15 cellular contexts compared by ENCODE assay signal in the genomic region with DNA sequence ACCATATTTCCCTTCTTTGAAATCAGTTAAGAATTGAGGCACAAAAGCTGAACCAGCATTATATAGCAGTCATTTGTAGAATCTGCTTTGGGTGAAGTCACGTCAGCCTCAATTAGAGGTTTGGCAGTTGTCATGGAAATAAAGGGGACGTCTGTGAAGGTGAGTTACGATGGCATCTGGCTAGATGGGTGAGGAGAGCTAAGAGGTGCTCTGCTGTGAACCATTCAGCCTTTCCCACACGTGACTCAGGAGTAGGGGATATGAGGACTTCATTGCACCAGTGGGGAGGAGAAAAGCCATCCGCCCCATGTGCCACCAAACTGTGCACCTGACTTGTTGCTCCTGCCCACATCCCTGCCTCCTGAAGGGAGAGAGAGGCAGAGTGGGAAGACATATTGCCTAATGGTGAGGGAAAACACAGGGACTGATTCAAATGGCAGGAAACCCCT. TPM values are rescaled to one million over a fixed set of nuclear protein-coding genes. Genes with fewer than 3 reads are reported as not detected.
DNase-seq lines count a peak whose midpoint lies in the region; ATAC-seq and TF ChIP-seq lines count a peak whose summit lies in the region.
"Had no signal": no experiment of that assay in that cellular context is flagged by ENCODE, and none has a peak within 500 bp of the region (broad histone marks: within the 10 kb centered on the region; RNA-seq: fewer than 3 reads in every experiment).

No MANE protein-coding gene starts in this region.

- H3K4me1 Mint-ChIP-seq in central memory CD8-positive, alpha-beta T cell, result peaks cover 39% of the 10 kb centered on the region

- intact Hi-C loops in heart right ventricle (cut with DNase I) (loop anchor here in 6 of 10 donors (5.0 to 10.0 kb wide), 7 partner anchors 51 to 469 kb away; a partner anchor contains a TSS), body of pancreas (cut with DNase I) (no loop called here), left ventricle myocardium inferior (cut with micrococcal nuclease) (no loop called here)

- peaks cover 13% of the 10 kb centered on the region for H3K4me1 ChIP-seq in cardiac muscle cell (ENCODE audit: low read depth)
- H3K4me1 ChIP-seq in heart right ventricle, result peaks cover 4 to 31% (median 26%) of the 10 kb centered on the region in 9 donors
- peaks cover 30% of the 10 kb centered on the region for H3K4me1 ChIP-seq in body of pancreas
- H3K4me1 ChIP-seq in left ventricle myocardium inferior, result peaks cover 36% of the 10 kb centered on the region

- H3K4me3 Mint-ChIP-seq in central memory CD8-positive, alpha-beta T cell, result no peak overlapping the region
- H3K4me3 Mint-ChIP-seq: B cell had no signal

- H3K36me3 Mint-ChIP-seq in central memory CD8-positive, alpha-beta T cell (ENCODE audit: insufficient read depth), result peaks cover 26% of the 10 kb centered on the region

- H3K4me3 ChIP-seq in cardiac muscle cell (no peak overlapping the region), heart right ventricle (no peak overlapping the region), body of pancreas (no peak overlapping the region), left ventricle myocardium inferior (no peak overlapping the region)
- H3K4me3 ChIP-seq: GM23248, transverse colon had no signal

- no peaks in the 10 kb centered on the region for H3K9me3 ChIP-seq in cardiac muscle cell (ENCODE audit: low read depth)
- no peaks in the 10 kb centered on the region for H3K9me3 ChIP-seq in heart right ventricle
- no peaks in the 10 kb centered on the region for H3K9me3 ChIP-seq in body of pancreas
- no peaks in the 10 kb centered on the region for H3K9me3 ChIP-seq in left ventricle myocardium inferior (replicated peaks)
- H3K9me3 ChIP-seq: transverse colon had no signal

- 68 to 73% methylated on average over 5 of the region's 5 CpGs for WGBS in heart right ventricle, 2 donors
- 67 to 73% methylated on average over 5 of the region's 5 CpGs for WGBS in body of pancreas, 2 donors

- H3K27me3 ChIP-seq in cardiac muscle cell (no peaks in the 10 kb centered on the region), heart right ventricle (no peaks in the 10 kb centered on the region), body of pancreas (no peaks in the 10 kb centered on the region), left ventricle myocardium inferior (ENCODE audit: low read depth) (no peaks in the 10 kb centered on the region)
- H3K27me3 ChIP-seq: transverse colon had no signal

- TF ChIP-seq POLR2A in body of pancreas (IDR thresholded peaks at IDR 0.05), result no peak

- no peak for ATAC-seq in heart right ventricle
- ATAC-seq in central memory CD8-positive, alpha-beta T cell (replicated peaks; ENCODE audit: extremely low read depth, poor library complexity, severe bottlenecking), result no peak
- no peak for ATAC-seq in HG03039 (IDR thresholded peaks at IDR 0.05; ENCODE audit: unreplicated experiment)
- no peak for ATAC-seq in body of pancreas
- ATAC-seq: Panc1 had no signal

- peak overlapping the region; percentile 42 for H3K27ac Mint-ChIP-seq in central memory CD8-positive, alpha-beta T cell (ENCODE audit: low read depth)

- TF ChIP-seq CTCF in cardiac muscle cell (IDR thresholded peaks at IDR 0.05; ENCODE audit: low read depth, low read length) (no peak), heart right ventricle (IDR thresholded peaks at IDR 0.05) (no peak), body of pancreas (IDR thresholded peaks at IDR 0.05) (no peak), left ventricle myocardium inferior (IDR thresholded peaks at IDR 0.05; ENCODE audit: borderline replicate concordance) (no peak)

- CTCF ChIA-PET in HEK293T (lab: Yijun Ruan, JAX), result no interaction called here

- H3K36me3 ChIP-seq in cardiac muscle cell (peaks cover 30% of the 10 kb centered on the region), heart right ventricle (peaks cover 0 to 50% (median 23%) of the 10 kb centered on the region in 9 donors), body of pancreas (replicated peaks in 1 of 2; ENCODE audit: insufficient read depth in 1 of 2, low read depth in 2 of 2) (peaks cover 0 to 7% of the 10 kb centered on the region in 2 donors), left ventricle myocardium inferior (peaks cover 43% of the 10 kb centered on the region)

- H3K27me3 Mint-ChIP-seq in central memory CD8-positive, alpha-beta T cell, result no peaks in the 10 kb centered on the region
- H3K27me3 Mint-ChIP-seq: B cell had no signal

- H3K9me3 Mint-ChIP-seq in central memory CD8-positive, alpha-beta T cell, result no peaks in the 10 kb centered on the region

- H3K27ac ChIP-seq in cardiac muscle cell (peak overlapping the region; percentile 38), heart right ventricle (no peak overlapping the region), body of pancreas (no peak overlapping the region), left ventricle myocardium inferior (replicated peaks) (no peak overlapping the region)
- H3K27ac ChIP-seq: GM23248, transverse colon had no signal

- POLR2A ChIA-PET in HEK293T (lab: Yijun Ruan, JAX), result interaction anchor here (0.6 to 2.1 kb wide), 2 partner anchors 11 to 113 kb away, joined by 3 to 5 read pairs; no protein-coding TSS in a partner anchor

- DNase-seq in cardiac muscle cell (ENCODE audit: low read depth in 1 of 2, low spot score in 1 of 2) (no peak), heart right ventricle (no peak), body of pancreas (no peak), left ventricle myocardium inferior (no peak), HEK293T (ENCODE audit: extremely low spot score) (no peak)
- DNase-seq in central memory CD8-positive, alpha-beta T cell (ENCODE audit: low spot score in 2 of 2), result no peak
- DNase-seq: GM23248; NCI-H345; stimulated activated CD4-positive, alpha-beta T cell treated with anti-CD3 and anti-CD28 coated beads, Interleukin-1b, Interleukin-23, amount 100 ng/mL, for 48 hours; stimulated activated CD8-positive, alpha-beta memory T cell treated with anti-CD3 and anti-CD28 coated beads, Interleukin-4, amount 100 ng/mL, for 48 hours; transverse colon had no signal

TF ChIP-seq in PFSK-1, 5 proteins besides CTCF, POLR2A, EP300 and RAD21 (continues in another document):
- TF ChIP-seq POLR2AphosphoS5 (IDR thresholded peaks at IDR 0.05; ENCODE audit: low read depth, low read length), result peak; percentile 64

TF ChIP-seq in HEK293T, 16 proteins besides CTCF, POLR2A, EP300 and RAD21:
- TF ChIP-seq SUZ12 (IDR thresholded peaks at IDR 0.05) (no peak), LEF1 (IDR thresholded peaks at IDR 0.05; ENCODE audit: borderline replicate concordance) (no peak), TARDBP (IDR thresholded peaks at IDR 0.05) (no peak), ZNF384 (IDR thresholded peaks at IDR 0.05) (no peak), SP1 (IDR thresholded peaks at IDR 0.05) (no peak), L3MBTL2 (conservative IDR thresholded peaks at IDR 0.05) (no peak), HDGF (IDR thresholded peaks at IDR 0.05; ENCODE audit: borderline replicate concordance) (no peak), CTBP1 (IDR thresholded peaks at IDR 0.05; ENCODE audit: borderline replicate concordance) (no peak), FOXM1 (IDR thresholded peaks at IDR 0.05; ENCODE audit: borderline replicate concordance) (no peak), BHLHE40 (IDR thresholded peaks at IDR 0.05; ENCODE audit: borderline replicate concordance) (no peak), FOXK2 (IDR thresholded peaks at IDR 0.05) (no peak)

RNA-seq across cellular contexts. Expression of a gene that starts 2.8 kb away (rescaled TPM):
- 11.5 and 12.8 TPM in 2 replicates for total RNA-seq in cardiac muscle cell
- polyA plus RNA-seq in cardiac muscle cell, result 23.9 and 37.8 TPM in 2 replicates
- total RNA-seq in heart right ventricle, result 10 to 100 TPM in 6 of 10 donors, 1 to 10 TPM in 4; 7.5 to 19.6 (median 10.5) TPM
- 10 to 100 TPM; 11.6 to 16.0 TPM for polyA plus RNA-seq in heart right ventricle
- 29.3 TPM for polyA plus RNA-seq in PFSK-1 (2012; ENCODE audit: insufficient read length, low read depth)
- total RNA-seq in body of pancreas, result 1 to 10 TPM; 9.3 to 9.6 TPM
- 10.4 TPM for total RNA-seq in left ventricle myocardium inferior

RNA-seq across cellular contexts. Expression of a gene that starts 28.2 kb away (rescaled TPM):
- total RNA-seq in cardiac muscle cell (37.3 and 60.7 TPM in 2 replicates), heart right ventricle (10 to 100 TPM; 12.4 to 17.8 (median 14.4) TPM), body of pancreas (10 to 100 TPM in 1 of 2 donors, 1 to 10 TPM in 1; 9.1 to 12.2 TPM), left ventricle myocardium inferior (13.9 TPM)
- polyA plus RNA-seq in cardiac muscle cell (67.7 and 91.1 TPM in 2 replicates), heart right ventricle (10 to 100 TPM; 11.8 to 20.4 TPM)
- polyA plus RNA-seq in PFSK-1 (2012; ENCODE audit: insufficient read length, low read depth), result 24.6 TPM

RNA-seq across cellular contexts. Expression of a gene that starts 52.8 kb away (rescaled TPM):
- total RNA-seq in cardiac muscle cell, result 125 and 126 TPM in 2 replicates
- polyA plus RNA-seq in cardiac muscle cell, result 102 and 109 TPM in 2 replicates
- total RNA-seq in heart right ventricle, result 100 to 1,000 TPM; 130 to 185 (median 157) TPM
- polyA plus RNA-seq in heart right ventricle, result 10 to 100 TPM; 14.1 to 52.7 TPM
- 38.4 TPM for polyA plus RNA-seq in PFSK-1 (2012; ENCODE audit: insufficient read length, low read depth)
- total RNA-seq in body of pancreas, result 10 to 100 TPM; 24.4 to 37.9 TPM
- 169 TPM for total RNA-seq in left ventricle myocardium inferior

Comparison
In these comparisons a context has a peak if more than half of its experiments do, and no peak if none do; other contexts are left out.
1. intact Hi-C loops: an anchor here in heart right ventricle (5.0 to 10.0 kb wide); none called in body of pancreas and left ventricle myocardium inferior.